Comparison of ENCODE assay signal across 9 cellular contexts in the genomic region with DNA sequence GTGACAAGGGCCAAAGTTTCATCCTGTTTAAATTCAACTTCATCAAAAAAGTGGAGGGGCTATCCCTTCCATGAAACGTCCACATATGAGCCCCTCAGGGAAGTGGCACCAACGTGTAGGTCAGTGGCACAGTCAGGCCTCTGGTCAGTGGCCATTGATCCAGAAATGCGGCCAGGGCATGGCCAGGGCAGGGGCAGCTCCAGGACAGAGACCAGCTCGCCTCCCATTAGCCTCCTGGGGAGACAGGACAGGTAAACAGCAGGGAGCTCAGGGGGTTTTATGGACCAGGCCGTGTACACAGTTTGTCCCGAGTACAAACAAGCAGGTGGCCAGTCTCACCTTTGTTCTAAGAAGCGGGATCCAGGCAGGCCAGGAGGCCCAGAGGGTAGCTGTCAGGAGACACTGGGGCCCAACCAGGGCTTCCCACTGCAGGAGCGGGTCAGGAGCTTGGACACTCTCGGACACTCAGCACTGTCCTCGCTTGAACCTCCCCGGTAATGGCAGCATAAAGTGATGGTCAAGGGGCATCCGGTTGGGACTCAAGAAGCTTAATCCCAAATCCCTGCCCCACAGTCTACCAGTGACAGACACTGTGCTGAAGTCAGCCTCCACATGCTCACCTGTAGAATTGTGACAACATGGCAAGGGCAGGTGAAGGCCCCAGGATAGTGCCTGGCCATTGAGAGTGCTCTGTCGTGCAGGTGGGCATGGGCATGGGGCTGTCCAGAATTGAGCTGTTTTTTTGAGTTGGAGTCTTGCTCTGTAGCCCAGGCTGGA.
DNase-seq lines count a peak whose midpoint lies in the region; ATAC-seq and TF ChIP-seq lines count a peak whose summit lies in the region.
"Had no signal": no experiment of that assay in that cellular context is flagged by ENCODE, and none has a peak within 500 bp of the region (broad histone marks: within the 10 kb centered on the region; RNA-seq: fewer than 3 reads in every experiment).

No MANE protein-coding gene starts in this region.

- peak overlapping the region; percentile 55 for H3K27ac ChIP-seq in A673 (ENCODE audit: low read depth, low read length, poor library complexity, severe bottlenecking)
- peak overlapping the region; percentile 91 for H3K27ac ChIP-seq in muscle layer of colon (ENCODE audit: low read depth, low read length)

- no TSS peak for BruUV-seq in A673 (replicated peaks; lab: Mats Ljungman, UMichigan)

- H3K27me3 Mint-ChIP-seq in CD14-positive monocyte (ENCODE audit: low read depth in 3 of 3) = peaks cover 0 to 7% (median under 1%) of the 10 kb centered on the region in 3 donors

- peak overlapping the region in 2 of 7 donors; percentile 57 to 78 for H3K27ac Mint-ChIP-seq in CD14-positive monocyte

- H3K36me3 ChIP-seq in A673 (ENCODE audit: insufficient read depth, low read length, poor library complexity, severe bottlenecking) (no peaks in the 10 kb centered on the region), adipocyte (ENCODE audit: control insufficient read depth, insufficient read depth, low read length, severe bottlenecking) (no peaks in the 10 kb centered on the region), muscle layer of colon (ENCODE audit: insufficient read depth, low read length) (no peaks in the 10 kb centered on the region)
- H3K36me3 ChIP-seq: SJSA1 had no signal

- ATAC-seq in HG02759 (IDR thresholded peaks at IDR 0.05; ENCODE audit: unreplicated experiment) = peak; percentile 9
- ATAC-seq in HG03521 (IDR thresholded peaks at IDR 0.05; ENCODE audit: unreplicated experiment) = no peak

- TF ChIP-seq CTCF in A673 (conservative IDR thresholded peaks at IDR 0.05; ENCODE audit: low read depth, low read length) (no peak), CD14-positive monocyte (IDR thresholded peaks at IDR 0.05) (no peak)

- H3K4me3 Mint-ChIP-seq in CD14-positive monocyte = no peak overlapping the region

- POLR2A ChIA-PET in A673 (lab: Charles Lee; ENCODE audit: low non-redundant PET) = interaction anchor here (0.6 kb wide), 1 partner anchor 155 kb away, joined by 5 read pairs; no protein-coding TSS in a partner anchor

- peaks cover 0 to 6% (median 0%) of the 10 kb centered on the region in 7 donors for H3K9me3 Mint-ChIP-seq in CD14-positive monocyte

- H3K9ac ChIP-seq in adipocyte (ENCODE audit: low read length) = peak overlapping the region; percentile 23
- peak overlapping the region; percentile 20 for H3K9ac ChIP-seq in muscle layer of colon (ENCODE audit: low read length)

- CTCF ChIA-PET in A673 (lab: Charles Lee) = interaction anchor here (0.6 kb wide), 1 partner anchor 36 kb away, joined by 4 read pairs; no protein-coding TSS in a partner anchor

- DNase-seq in A673 (ENCODE audit: low spot score) = no peak
- no peak for DNase-seq in adipocyte (ENCODE audit: low read depth)
- no peak for DNase-seq in CD14-positive monocyte (ENCODE audit: low spot score)
- no peak for DNase-seq in NCI-H2171 treated with DMSO at 0.1 percent for 48 hours (lab: John Stamatoyannopoulos, UW)
- no peak for DNase-seq in ecto neural progenitor cell (ENCODE audit: low spot score)

- H3K36me3 Mint-ChIP-seq in CD14-positive monocyte = no peaks in the 10 kb centered on the region

- intact Hi-C loops in A673 (cut with micrococcal nuclease; ENCODE audit: unreplicated experiment) = no loop called here
- intact Hi-C loops in CD14-positive monocyte (cut with micrococcal nuclease) = no loop called here

- peaks cover 11% of the 10 kb centered on the region for H3K4me1 Mint-ChIP-seq in CD14-positive monocyte

- no peaks in the 10 kb centered on the region for H3K9me3 ChIP-seq in A673 (ENCODE audit: low read depth, low read length, poor library complexity, severe bottlenecking)
- H3K9me3 ChIP-seq in adipocyte (ENCODE audit: control insufficient read depth, low read length) = no peaks in the 10 kb centered on the region
- H3K9me3 ChIP-seq in muscle layer of colon (ENCODE audit: low read length) = no peaks in the 10 kb centered on the region
- H3K9me3 ChIP-seq: SJSA1 had no signal

- H3K4me1 ChIP-seq in A673 (ENCODE audit: insufficient read depth, low read length, poor library complexity, severe bottlenecking) (peaks cover 39% of the 10 kb centered on the region), adipocyte (ENCODE audit: control insufficient read depth, insufficient read depth, low read length) (peaks cover 31% of the 10 kb centered on the region), muscle layer of colon (ENCODE audit: insufficient read depth, low read length) (peaks cover 33% of the 10 kb centered on the region)

- H3K27me3 ChIP-seq in A673 (replicated peaks; ENCODE audit: insufficient read depth, low read depth, low read length, poor library complexity) (no peaks in the 10 kb centered on the region), adipocyte (replicated peaks; ENCODE audit: control insufficient read depth, insufficient read depth, low read length) (no peaks in the 10 kb centered on the region), muscle layer of colon (ENCODE audit: control insufficient read depth in 1 of 2, insufficient read depth in 2 of 2, low read length in 2 of 2) (no peaks in the 10 kb centered on the region)
- H3K27me3 ChIP-seq: SJSA1 had no signal

- no peak overlapping the region for H3K4me3 ChIP-seq in A673 (ENCODE audit: low read depth, low read length, poor library complexity, severe bottlenecking)
- H3K4me3 ChIP-seq in adipocyte (ENCODE audit: low read length) = no peak overlapping the region
- H3K4me3 ChIP-seq in muscle layer of colon (ENCODE audit: low read depth in 1 of 2, low read length in 2 of 2) = peak overlapping the region in 1 of 2 donors; percentile 43
- H3K4me3 ChIP-seq: SJSA1 had no signal
